ENCODE assay signal across 1 cellular context in the genomic region with DNA sequence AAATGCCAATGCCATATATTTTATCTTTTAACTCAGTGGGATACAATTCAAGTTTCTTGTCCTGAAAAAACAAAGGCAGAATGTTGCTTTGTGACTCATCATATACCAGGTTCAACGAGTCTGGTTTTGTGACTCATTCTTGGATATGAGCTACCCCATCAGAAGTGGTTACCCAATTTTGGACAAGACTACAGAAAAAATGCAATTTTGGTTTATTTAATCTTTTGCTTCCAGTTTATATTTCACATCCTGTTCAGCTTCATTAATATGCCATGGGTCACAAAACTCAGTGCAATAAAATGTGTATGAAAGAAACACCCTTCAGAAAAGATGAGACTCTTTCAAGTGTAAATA.
TF ChIP-seq lines count a peak whose summit lies in the region.

No MANE protein-coding gene starts in this region.

TF ChIP-seq in GM23338, 12 proteins besides CTCF, POLR2A, EP300 and RAD21 (continued from another document):
- TF ChIP-seq EZH2 (IDR thresholded peaks at IDR 0.05; ENCODE audit: low read depth, unreplicated experiment) = no peak
- TF ChIP-seq ZNF114 (CRISPR knock-in tag; IDR thresholded peaks at IDR 0.05) = no peak
- TF ChIP-seq EZH2phosphoT487 (IDR thresholded peaks at IDR 0.05; ENCODE audit: unreplicated experiment) = no peak
- TF ChIP-seq POLR2AphosphoS5 (IDR thresholded peaks at IDR 0.05; ENCODE audit: low read depth) = no peak
- no peak for TF ChIP-seq ZNF331 (CRISPR knock-in tag; IDR thresholded peaks at IDR 0.05; ENCODE audit: low read depth)
- TF ChIP-seq, protein P1, sequence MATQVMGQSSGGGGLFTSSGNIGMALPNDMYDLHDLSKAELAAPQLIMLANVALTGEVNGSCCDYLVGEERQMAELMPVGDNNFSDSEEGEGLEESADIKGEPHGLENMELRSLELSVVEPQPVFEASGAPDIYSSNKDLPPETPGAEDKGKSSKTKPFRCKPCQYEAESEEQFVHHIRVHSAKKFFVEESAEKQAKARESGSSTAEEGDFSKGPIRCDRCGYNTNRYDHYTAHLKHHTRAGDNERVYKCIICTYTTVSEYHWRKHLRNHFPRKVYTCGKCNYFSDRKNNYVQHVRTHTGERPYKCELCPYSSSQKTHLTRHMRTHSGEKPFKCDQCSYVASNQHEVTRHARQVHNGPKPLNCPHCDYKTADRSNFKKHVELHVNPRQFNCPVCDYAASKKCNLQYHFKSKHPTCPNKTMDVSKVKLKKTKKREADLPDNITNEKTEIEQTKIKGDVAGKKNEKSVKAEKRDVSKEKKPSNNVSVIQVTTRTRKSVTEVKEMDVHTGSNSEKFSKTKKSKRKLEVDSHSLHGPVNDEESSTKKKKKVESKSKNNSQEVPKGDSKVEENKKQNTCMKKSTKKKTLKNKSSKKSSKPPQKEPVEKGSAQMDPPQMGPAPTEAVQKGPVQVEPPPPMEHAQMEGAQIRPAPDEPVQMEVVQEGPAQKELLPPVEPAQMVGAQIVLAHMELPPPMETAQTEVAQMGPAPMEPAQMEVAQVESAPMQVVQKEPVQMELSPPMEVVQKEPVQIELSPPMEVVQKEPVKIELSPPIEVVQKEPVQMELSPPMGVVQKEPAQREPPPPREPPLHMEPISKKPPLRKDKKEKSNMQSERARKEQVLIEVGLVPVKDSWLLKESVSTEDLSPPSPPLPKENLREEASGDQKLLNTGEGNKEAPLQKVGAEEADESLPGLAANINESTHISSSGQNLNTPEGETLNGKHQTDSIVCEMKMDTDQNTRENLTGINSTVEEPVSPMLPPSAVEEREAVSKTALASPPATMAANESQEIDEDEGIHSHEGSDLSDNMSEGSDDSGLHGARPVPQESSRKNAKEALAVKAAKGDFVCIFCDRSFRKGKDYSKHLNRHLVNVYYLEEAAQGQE (IDR thresholded peaks at IDR 0.05; ENCODE audit: unreplicated experiment) = no peak
- TF ChIP-seq, protein P2, sequence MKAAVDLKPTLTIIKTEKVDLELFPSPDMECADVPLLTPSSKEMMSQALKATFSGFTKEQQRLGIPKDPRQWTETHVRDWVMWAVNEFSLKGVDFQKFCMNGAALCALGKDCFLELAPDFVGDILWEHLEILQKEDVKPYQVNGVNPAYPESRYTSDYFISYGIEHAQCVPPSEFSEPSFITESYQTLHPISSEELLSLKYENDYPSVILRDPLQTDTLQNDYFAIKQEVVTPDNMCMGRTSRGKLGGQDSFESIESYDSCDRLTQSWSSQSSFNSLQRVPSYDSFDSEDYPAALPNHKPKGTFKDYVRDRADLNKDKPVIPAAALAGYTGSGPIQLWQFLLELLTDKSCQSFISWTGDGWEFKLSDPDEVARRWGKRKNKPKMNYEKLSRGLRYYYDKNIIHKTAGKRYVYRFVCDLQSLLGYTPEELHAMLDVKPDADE (IDR thresholded peaks at IDR 0.05) = no peak
